ENCODE assay signal across 12 cellular contexts in the genomic region with DNA sequence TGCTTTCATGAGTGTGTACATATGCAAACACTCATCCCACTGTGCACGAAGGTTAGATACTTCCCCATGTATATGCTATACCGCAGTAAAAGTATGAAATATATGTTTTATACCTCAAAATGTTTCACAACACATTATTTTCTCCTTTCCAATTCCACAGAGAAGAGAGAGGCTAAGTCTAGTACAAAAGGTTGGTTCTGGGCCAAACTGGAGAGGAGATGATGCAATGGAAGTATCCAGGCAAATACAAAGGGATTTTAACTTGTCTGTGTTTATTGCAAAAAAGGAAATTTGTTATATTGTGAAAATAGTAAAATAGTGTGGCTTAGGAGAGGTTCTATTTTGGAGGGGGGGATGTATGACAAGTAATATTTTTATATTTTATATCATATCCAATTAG.
DNase-seq lines count a peak whose midpoint lies in the region; TF ChIP-seq lines count a peak whose summit lies in the region.
"Had no signal": no experiment of that assay in that cellular context is flagged by ENCODE, and none has a peak within 500 bp of the region (broad histone marks: within the 10 kb centered on the region; RNA-seq: fewer than 3 reads in every experiment).

No MANE protein-coding gene starts in this region.

- H3K27ac ChIP-seq in adrenal gland (no peak overlapping the region), prostate gland (no peak overlapping the region)
- H3K27ac ChIP-seq: WERI-Rb-1 had no signal

- intact Hi-C loops in adrenal gland (cut with DNase I): no loop called here
- intact Hi-C loops in prostate gland (cut with DNase I): no loop called here

- DNase-seq in GM04504 (ENCODE audit: low read depth) (peak; percentile 47), adrenal gland (peak; percentile 28 to 73 (median 64)), fibroblast of the conjunctiva (ENCODE audit: low read depth) (peak; percentile 73), prostate gland (ENCODE audit: low spot score) (peak; percentile 39), NCI-H1048 (lab: John Stamatoyannopoulos, UW) (no peak), occipital lobe (lab: John Stamatoyannopoulos, UW) (no peak), NCI-H1436 treated with DMSO at 0.1 percent for 48 hours (lab: John Stamatoyannopoulos, UW) (no peak)
- DNase-seq in activated CD8-positive, alpha-beta memory T cell treated with anti-CD3 and anti-CD28 coated beads, Interleukin-2, amount 50 U/mL, for 48 hours: no peak
- DNase-seq: Calu3; stimulated activated CD4-positive, alpha-beta T cell treated with anti-CD3 and anti-CD28 coated beads, Interleukin-4, amount 100 ng/mL, for 24 hours; WERI-Rb-1 had no signal

- H3K27me3 ChIP-seq in adrenal gland: no peaks in the 10 kb centered on the region
- H3K27me3 ChIP-seq in prostate gland (replicated peaks; ENCODE audit: insufficient read depth): no peaks in the 10 kb centered on the region
- H3K27me3 ChIP-seq: dorsolateral prefrontal cortex had no signal

- TF ChIP-seq POLR2A in adrenal gland (IDR thresholded peaks at IDR 0.05): no peak
- no peak for TF ChIP-seq POLR2A in prostate gland (IDR thresholded peaks at IDR 0.05)

- H3K9me3 ChIP-seq in adrenal gland (replicated peaks in 1 of 3) (no peaks in the 10 kb centered on the region), prostate gland (no peaks in the 10 kb centered on the region)

- TF ChIP-seq CTCF in adrenal gland (IDR thresholded peaks at IDR 0.05) (no peak), prostate gland (IDR thresholded peaks at IDR 0.05) (no peak)

- 63 to 85% (median 73%) methylated on average over 2 of the region's 2 CpGs for WGBS in adrenal gland, 4 donors
- WGBS in prostate gland: 62% methylated on average over 2 of the region's 2 CpGs

- H3K4me1 ChIP-seq in adrenal gland (replicated peaks in 1 of 2): peaks cover 0 to 15% of the 10 kb centered on the region in 2 donors
- no peaks in the 10 kb centered on the region for H3K4me1 ChIP-seq in prostate gland (replicated peaks)

- no peak overlapping the region for H3K4me3 ChIP-seq in adrenal gland
- H3K4me3 ChIP-seq in prostate gland: no peak overlapping the region
- H3K4me3 ChIP-seq: dorsolateral prefrontal cortex had no signal

- H3K36me3 ChIP-seq in adrenal gland (replicated peaks in 1 of 2) (no peaks in the 10 kb centered on the region), prostate gland (no peaks in the 10 kb centered on the region)
- H3K36me3 ChIP-seq: WERI-Rb-1 had no signal

Comparison
In these comparisons a context has a peak if more than half of its experiments do, and no peak if none do; other contexts are left out.
1. DNase-seq: peak in GM04504 (single experiment), adrenal gland (7 of 7), fibroblast of the conjunctiva (single experiment) and prostate gland (single experiment); none in NCI-H1048 (single experiment), activated CD8-positive, alpha-beta memory T cell treated with anti-CD3 and anti-CD28 coated beads, Interleukin-2, amount 50 U/mL, for 48 hours (single experiment), occipital lobe (single experiment) and NCI-H1436 treated with DMSO at 0.1 percent for 48 hours (single experiment).